ENCODE assay signal across 8 cellular contexts in genomic region chr2:205903549-205904129, GRCh38.
A peak's percentile ranks its signal among the peaks of the same experiment; 100 is the strongest.
DNase-seq lines count a peak whose midpoint lies in the region; ATAC-seq and TF ChIP-seq lines count a peak whose summit lies in the region.

No MANE protein-coding gene starts in this region.

- peak in 1 of 56 donors; percentile 23 for TF ChIP-seq CTCF in dorsolateral prefrontal cortex (IDR thresholded peaks at IDR 0.05 in 54 of 56, conservative IDR thresholded peaks at IDR 0.05 in 2 of 56; ENCODE audit: low read depth in 1 of 56, partially characterized antibody in 56 of 56)

- H3K4me3 ChIP-seq in dorsolateral prefrontal cortex = no peak overlapping the region

- peaks cover 0 to 12% (median 0%) of the 10 kb centered on the region in 45 donors for H3K27me3 ChIP-seq in dorsolateral prefrontal cortex

- H3K27ac ChIP-seq in dorsolateral prefrontal cortex = no peak overlapping the region

- intact Hi-C loops in left colon (cut with DNase I, micrococcal nuclease) = no loop called here
- intact Hi-C loops in dorsolateral prefrontal cortex (cut with DNase I) = no loop called here

- DNase-seq in AG20443 (ENCODE audit: low spot score) (peak; percentile 44), SW480 (ENCODE audit: low spot score) (peak; percentile 37), left colon (peak; percentile 63 to 76), dorsolateral prefrontal cortex (no peak), DMS79 (lab: John Stamatoyannopoulos, UW) (no peak)
- no peak for DNase-seq in activated CD4-positive, CD25-positive, alpha-beta regulatory T cell treated with anti-CD3 and anti-CD28 coated beads, Interleukin-2, amount 50 U/mL, for 72 hours

- ATAC-seq in GM18519 (IDR thresholded peaks at IDR 0.05; ENCODE audit: low FRiP score, unreplicated experiment) (peak; percentile 75), HG03159 (IDR thresholded peaks at IDR 0.05; ENCODE audit: unreplicated experiment) (peak; percentile 83), left colon (peak; percentile 82)

Comparison
In these comparisons a context has a peak if more than half of its experiments do, and no peak if none do; other contexts are left out.
1. DNase-seq: peak in AG20443 (single experiment), SW480 (single experiment) and left colon (2 of 2); none in dorsolateral prefrontal cortex (0 of 10), activated CD4-positive, CD25-positive, alpha-beta regulatory T cell treated with anti-CD3 and anti-CD28 coated beads, Interleukin-2, amount 50 U/mL, for 72 hours (single experiment) and DMS79 (single experiment).
2. Peak in every context shown above with its lines, with median percentiles within 50 percentile points of each other: ATAC-seq.